ENCODE assay signal across 14 cellular contexts in genomic region chr12:39102474-39103209, GRCh38.
DNase-seq lines count a peak whose midpoint lies in the region; ATAC-seq and TF ChIP-seq lines count a peak whose summit lies in the region.
"Had no signal": no experiment of that assay in that cellular context is flagged by ENCODE, and none has a peak within 500 bp of the region (broad histone marks: within the 10 kb centered on the region; RNA-seq: fewer than 3 reads in every experiment).

No MANE protein-coding gene starts in this region.

- H3K27ac Mint-ChIP-seq in progenitor cell of endocrine pancreas, result no peak overlapping the region
- H3K27ac Mint-ChIP-seq: activated CD4-positive, alpha-beta T cell treated with anti-CD3 and anti-CD28 coated beads, Interleukin-2, amount 10 ng/mL, durations not matched to agents 7 days and 5 days; naive B cell; stimulated activated naive CD8-positive, alpha-beta T cell treated with anti-CD3 and anti-CD28 coated beads, Interleukin-15, amount 100 ng/mL, for 72 hours had no signal

- POLR2A ChIA-PET in RWPE1 (lab: Yijun Ruan, JAX; ENCODE audit: low non-redundant PET), result no interaction called here

- TF ChIP-seq CTCF in RWPE1 (conservative IDR thresholded peaks at IDR 0.05; ENCODE audit: low read depth), result no peak
- no peak for TF ChIP-seq CTCF in omental fat pad (IDR thresholded peaks at IDR 0.05)
- TF ChIP-seq CTCF in progenitor cell of endocrine pancreas (IDR thresholded peaks at IDR 0.05; ENCODE audit: unreplicated experiment), result no peak

- H3K27ac ChIP-seq in RWPE1 (no peak overlapping the region), substantia nigra (ENCODE audit: low read depth, low read length, poor library complexity, severe bottlenecking) (no peak overlapping the region)
- H3K27ac ChIP-seq: hepatocyte, uterus had no signal

- H3K9me3 Mint-ChIP-seq in progenitor cell of endocrine pancreas (ENCODE audit: low read depth), result peaks cover 4% of the 10 kb centered on the region
- H3K9me3 Mint-ChIP-seq: activated CD4-positive, alpha-beta T cell treated with anti-CD3 and anti-CD28 coated beads, Interleukin-2, amount 10 ng/mL, durations not matched to agents 7 days and 5 days; naive B cell; stimulated activated naive CD8-positive, alpha-beta T cell treated with anti-CD3 and anti-CD28 coated beads, Interleukin-15, amount 100 ng/mL, for 72 hours had no signal

- H3K4me3 Mint-ChIP-seq in progenitor cell of endocrine pancreas (ENCODE audit: low read depth), result no peak overlapping the region
- H3K4me3 Mint-ChIP-seq: activated CD4-positive, alpha-beta T cell treated with anti-CD3 and anti-CD28 coated beads, Interleukin-2, amount 10 ng/mL, durations not matched to agents 7 days and 5 days; naive B cell; stimulated activated naive CD8-positive, alpha-beta T cell treated with anti-CD3 and anti-CD28 coated beads, Interleukin-15, amount 100 ng/mL, for 72 hours had no signal

- H3K4me1 Mint-ChIP-seq in progenitor cell of endocrine pancreas (ENCODE audit: low read depth), result no peaks in the 10 kb centered on the region
- H3K4me1 Mint-ChIP-seq: activated CD4-positive, alpha-beta T cell treated with anti-CD3 and anti-CD28 coated beads, Interleukin-2, amount 10 ng/mL, durations not matched to agents 7 days and 5 days; naive B cell; stimulated activated naive CD8-positive, alpha-beta T cell treated with anti-CD3 and anti-CD28 coated beads, Interleukin-15, amount 100 ng/mL, for 72 hours had no signal

- peak; percentile 67 for ATAC-seq in esophagus mucosa
- ATAC-seq in omental fat pad (ENCODE audit: low FRiP score), result peak; percentile 95
- no peak for ATAC-seq in HG02981 (IDR thresholded peaks at IDR 0.05; ENCODE audit: unreplicated experiment)

- CTCF ChIA-PET in RWPE1 (lab: Yijun Ruan, JAX), result interaction anchor here (0.6 to 2.5 kb wide), 6 partner anchors 47 to 197 kb away, joined by 3 to 13 read pairs (median 4); no protein-coding TSS in a partner anchor

- H3K27me3 Mint-ChIP-seq in progenitor cell of endocrine pancreas, result no peaks in the 10 kb centered on the region
- H3K27me3 Mint-ChIP-seq: activated CD4-positive, alpha-beta T cell treated with anti-CD3 and anti-CD28 coated beads, Interleukin-2, amount 10 ng/mL, durations not matched to agents 7 days and 5 days; naive B cell; stimulated activated naive CD8-positive, alpha-beta T cell treated with anti-CD3 and anti-CD28 coated beads, Interleukin-15, amount 100 ng/mL, for 72 hours had no signal

- no peaks in the 10 kb centered on the region for H3K36me3 Mint-ChIP-seq in progenitor cell of endocrine pancreas (ENCODE audit: insufficient read depth)
- H3K36me3 Mint-ChIP-seq: naive B cell had no signal

- DNase-seq in GM04503 (ENCODE audit: low read depth), result peak; percentile 19
- DNase-seq in RWPE1 (ENCODE audit: low spot score), result peak; percentile 73
- no peak for DNase-seq in omental fat pad (ENCODE audit: low spot score)
- DNase-seq in activated gamma-delta T cell treated with Interleukin-2 at 50 U/mL for 16 hours, result no peak
- DNase-seq in progenitor cell of endocrine pancreas (ENCODE audit: low spot score, unreplicated experiment), result no peak
- no peak for DNase-seq in substantia nigra (lab: John Stamatoyannopoulos, UW)
- DNase-seq: left ventricle myocardium superior, uterus had no signal

Comparison
In these comparisons a context has a peak if more than half of its experiments do, and no peak if none do; other contexts are left out.
1. DNase-seq: peak in GM04503 (single experiment) and RWPE1 (single experiment); none in omental fat pad (single experiment), activated gamma-delta T cell treated with Interleukin-2 at 50 U/mL for 16 hours (single experiment), progenitor cell of endocrine pancreas (single experiment) and substantia nigra (0 of 49).